30 cellular contexts compared by ENCODE assay signal in the genomic region with DNA sequence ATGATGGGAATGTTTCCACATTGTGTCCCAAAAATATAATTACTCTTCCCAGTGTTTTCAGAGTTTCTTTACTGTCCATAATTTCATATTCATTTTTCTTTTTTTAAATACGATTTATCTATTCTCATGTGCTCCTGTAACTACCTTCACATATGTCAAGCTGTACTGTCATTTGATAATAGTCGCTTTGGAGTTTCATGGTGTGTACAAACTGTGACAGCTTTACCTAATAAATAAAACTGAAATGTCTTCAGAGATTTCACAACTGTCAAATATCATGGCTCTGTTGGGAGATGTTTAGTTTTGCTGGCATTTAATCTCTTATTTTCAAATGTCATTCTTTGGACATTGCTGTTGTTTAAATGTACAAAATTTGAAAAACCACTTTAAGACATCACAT.
"Had no signal": no experiment of that assay in that cellular context is flagged by ENCODE, and none has a peak within 500 bp of the region (broad histone marks: within the 10 kb centered on the region; RNA-seq: fewer than 3 reads in every experiment).

No MANE protein-coding gene starts in this region.

- H3K27ac ChIP-seq: adrenal gland, ascending aorta, body of pancreas, brain microvascular endothelial cell, breast epithelium, cardiac muscle cell had no signal

- H3K36me3 ChIP-seq: adrenal gland, ascending aorta, brain microvascular endothelial cell, breast epithelium, cardiac muscle cell had no signal

- H3K27me3 ChIP-seq: adrenal gland, ascending aorta, body of pancreas, brain microvascular endothelial cell, breast epithelium, cardiac muscle cell had no signal

- DNase-seq: activated effector memory CD4-positive, alpha-beta T cell treated with anti-CD3 and anti-CD28 coated beads, Interleukin-2, amount 50 U/mL, for 16 hours; activated effector memory CD4-positive, alpha-beta T cell treated with Interleukin-2 at 50 U/mL for 16 hours; activated gamma-delta T cell; activated gamma-delta T cell treated with Interleukin-2 at 50 U/mL for 16 hours; activated naive CD4-positive, alpha-beta T cell; activated naive CD4-positive, alpha-beta T cell treated with anti-CD3 and anti-CD28 coated beads for 36 hours; activated naive CD4-positive, alpha-beta T cell treated with anti-CD3 and anti-CD28 coated beads, Interleukin-2, amount 10 ng/mL, durations not matched to agents 7 days and 5 days; activated naive CD4-positive, alpha-beta T cell treated with anti-CD3 and anti-CD28 coated beads, Interleukin-2, amount 50 U/mL, for 16 hours; activated naive CD4-positive, alpha-beta T cell treated with Interleukin-2 at 50 U/mL for 16 hours; activated naive CD8-positive, alpha-beta T cell treated with anti-CD3 and anti-CD28 coated beads for 36 hours; activated naive CD8-positive, alpha-beta T cell treated with anti-CD3 and anti-CD28 coated beads, Interleukin-2, amount 10 ng/mL, durations not matched to agents 7 days and 5 days; activated naive CD8-positive, alpha-beta T cell treated with anti-CD3 and anti-CD28 coated beads, Interleukin-2, amount 50 U/mL, for 24 hours; activated T-cell treated with anti-CD3 and anti-CD28 coated beads, Interleukin-2, amount 50 U/mL, for 1 hour; activated T-cell treated with anti-CD3 and anti-CD28 coated beads, Interleukin-2, amount 50 U/mL, for 24 hours; activated T-cell treated with anti-CD3 and anti-CD28 coated beads, Interleukin-2, amount 50 U/mL, for 4 hours; activated T-cell treated with anti-CD3 and anti-CD28 coated beads, Interleukin-2, amount 50 U/mL, for 48 hours; activated T-cell treated with anti-CD3 and anti-CD28 coated beads, Interleukin-2, amount 50 U/mL, for 72 hours; adrenal gland; amniotic stem cell; amygdala; anterior cingulate cortex; aorta; body of pancreas; brain microvascular endothelial cell; caudate nucleus; central memory CD4-positive, alpha-beta T cell; cerebellar nuclear complex had no signal

- H3K4me3 ChIP-seq: adrenal gland, ascending aorta, body of pancreas, breast epithelium, cardiac muscle cell had no signal

- H3K9me3 ChIP-seq: adrenal gland, ascending aorta, body of pancreas had no signal
